15 cellular contexts compared by ENCODE assay signal in the genomic region with DNA sequence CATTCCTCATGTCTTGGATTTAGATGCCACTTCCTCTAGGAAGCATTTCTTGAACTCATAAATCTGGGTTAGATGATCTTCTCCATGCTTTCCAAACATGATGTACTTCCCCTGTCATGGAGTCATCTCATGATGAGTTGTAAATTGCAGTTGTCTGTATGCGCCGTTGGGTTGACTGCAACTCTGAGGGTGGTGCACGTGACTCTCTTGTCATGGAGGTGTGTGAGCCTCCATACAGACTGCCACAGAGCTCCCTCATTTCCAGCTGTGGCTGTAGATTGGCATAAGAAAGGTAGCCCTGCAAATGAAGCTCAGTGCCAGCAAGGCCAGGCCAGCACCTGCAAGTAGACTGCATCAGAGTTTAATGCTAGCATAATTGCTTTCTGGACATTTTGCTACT.
DNase-seq lines count a peak whose midpoint lies in the region; FAIRE-seq and TF ChIP-seq lines count a peak whose summit lies in the region.
"Had no signal": no experiment of that assay in that cellular context is flagged by ENCODE, and none has a peak within 500 bp of the region (broad histone marks: within the 10 kb centered on the region; RNA-seq: fewer than 3 reads in every experiment).

No MANE protein-coding gene starts in this region.

- no peak overlapping the region for H3K14ac ChIP-seq in H1 (ENCODE audit: insufficient read length)

- H2BK5ac ChIP-seq in H1 (ENCODE audit: low read depth, low read length), result no peak overlapping the region

- no peak overlapping the region for H3K4me3 Mint-ChIP-seq in activated naive CD8-positive, alpha-beta T cell treated with anti-CD3 and anti-CD28 coated beads for 36 hours
- H3K4me3 Mint-ChIP-seq: CD4-positive, alpha-beta T cell had no signal

- H3K4me2 ChIP-seq in BLaER1 treated with 17β-estradiol and CSF1 and Interleukin-3, amounts not matched to agents 10 nM and 100 nM, result peak overlapping the region in 9 of 11 experiments; percentile 54 to 78 (median 67); a peak in 10 of 22 replicates
- H3K4me2 ChIP-seq in H1 (ENCODE audit: insufficient read depth in 1 of 2, low read depth in 2 of 2, low read length in 2 of 2) (peak overlapping the region in 1 of 2 experiments; percentile 6; a peak in 1 of 4 replicates), osteoblast (ENCODE audit: insufficient read depth, low read length) (no peak overlapping the region)

- no peak overlapping the region for H3K23ac ChIP-seq in H1 (ENCODE audit: insufficient read length)

- peaks cover 17 to 64% (median 48%) of the 10 kb centered on the region in 11 experiments for H3K36me3 ChIP-seq in BLaER1 treated with 17β-estradiol and CSF1 and Interleukin-3, amounts not matched to agents 10 nM and 100 nM
- H3K36me3 ChIP-seq in H7 (replicated peaks; ENCODE audit: control insufficient read depth, insufficient read depth, low read length) (no peaks in the 10 kb centered on the region; the same call in none of the 2 replicates), H1 (ENCODE audit: control insufficient read depth in 2 of 4, insufficient read depth in 4 of 4, low read length in 3 of 4) (peaks cover 0 to 6% (median 0%) of the 10 kb centered on the region in 4 experiments; a peak in 3 of 8 replicates), osteoblast (ENCODE audit: insufficient read depth, low read length) (peaks cover 37% of the 10 kb centered on the region), Peyer's patch (peaks cover 0 to 7% (median 0%) of the 10 kb centered on the region in 3 donors)

- H3K79me2 ChIP-seq in H1 (ENCODE audit: control insufficient read depth in 1 of 2, insufficient read depth in 2 of 2, low read length in 2 of 2) (peaks cover 0 to 30% of the 10 kb centered on the region in 2 experiments; a peak in 2 of 4 replicates), osteoblast (ENCODE audit: insufficient read depth, low read length) (peaks cover 100% of the 10 kb centered on the region)

- H2BK12ac ChIP-seq in H1 (ENCODE audit: low read depth, low read length), result peak overlapping the region; percentile 31; the same call in 1 of the 2 replicates

- H3K4ac ChIP-seq in H1 (replicated peaks; ENCODE audit: insufficient read length, low read depth, low read length), result no peak overlapping the region

- FAIRE-seq in H1 (lab: Jason Lieb, UNC), result no peak
- FAIRE-seq: G401.6, GM12891 had no signal

- H3K9me3 ChIP-seq in BLaER1 treated with 17β-estradiol and CSF1 and Interleukin-3, amounts not matched to agents 10 nM and 100 nM (replicated peaks in 1 of 11), result no peaks in the 10 kb centered on the region
- no peaks in the 10 kb centered on the region for H3K9me3 ChIP-seq in H1 (ENCODE audit: insufficient read depth in 2 of 2, low read depth in 1 of 2, low read length in 1 of 2)
- no peaks in the 10 kb centered on the region for H3K9me3 ChIP-seq in osteoblast (ENCODE audit: low read depth, low read length)
- no peaks in the 10 kb centered on the region for H3K9me3 ChIP-seq in Peyer's patch

- no peak overlapping the region for H3K9ac ChIP-seq in BLaER1 treated with 17β-estradiol and CSF1 and Interleukin-3, amounts not matched to agents 10 nM and 100 nM
- H3K9ac ChIP-seq in H1 (replicated peaks in 1 of 4; ENCODE audit: extremely low read depth in 1 of 4, low read depth in 3 of 4, low read length in 3 of 4), result no peak overlapping the region

- no peak overlapping the region for H3K4me3 ChIP-seq in BLaER1 treated with 17β-estradiol and CSF1 and Interleukin-3, amounts not matched to agents 10 nM and 100 nM
- H3K4me3 ChIP-seq in H7 (ENCODE audit: insufficient read depth, low read depth, low read length) (no peak overlapping the region), H1 (ENCODE audit: extremely low read depth in 1 of 4, insufficient read depth in 2 of 4, low read depth in 3 of 4, low read length in 4 of 4) (peak overlapping the region in 1 of 4 experiments; percentile 4; a peak in 2 of 8 replicates), osteoblast (ENCODE audit: insufficient read depth, low read length) (no peak overlapping the region), Peyer's patch (no peak overlapping the region)

- no peak for TF ChIP-seq RAD21 in H1 (IDR thresholded peaks at IDR 0.05 in 1 of 2, conservative IDR thresholded peaks at IDR 0.05 in 1 of 2; ENCODE audit: low read depth in 2 of 2, low read length in 2 of 2)

- no peaks in the 10 kb centered on the region for H3K4me1 Mint-ChIP-seq in activated naive CD8-positive, alpha-beta T cell treated with anti-CD3 and anti-CD28 coated beads for 36 hours

- no peak overlapping the region for H4K8ac ChIP-seq in H1 (ENCODE audit: extremely low read depth, insufficient read depth, low read length)

- H4K91ac ChIP-seq in H1 (replicated peaks; ENCODE audit: insufficient read length, low read length), result no peak overlapping the region

- DNase-seq in H7, result peak; percentile 44
- DNase-seq in H1 (ENCODE audit: low read depth in 1 of 2, low spot score in 2 of 2), result no peak
- no peak for DNase-seq in osteoblast (ENCODE audit: insufficient read length, low spot score, missing footprints)
- DNase-seq in activated naive CD8-positive, alpha-beta T cell treated with anti-CD3 and anti-CD28 coated beads for 36 hours, result no peak
- no peak for DNase-seq in Peyer's patch
- no peak for DNase-seq in NCI-H2029 treated with DMSO at 0.1 percent for 48 hours (lab: John Stamatoyannopoulos, UW)
- DNase-seq: 8988T; ACHN; C1 segment of cervical spinal cord; CD4-positive, alpha-beta T cell; DMS79 had no signal

- H3K27ac ChIP-seq in BLaER1 treated with 17β-estradiol and CSF1 and Interleukin-3, amounts not matched to agents 10 nM and 100 nM, result 0 out of 22 replicates have a peak overlapping the region, but pooled peaks of 2 of the 11 experiments have one; percentile 7 to 52
- no peak overlapping the region for H3K27ac ChIP-seq in H1 (ENCODE audit: low read depth, low read length)
- peak overlapping the region; percentile 1 for H3K27ac ChIP-seq in osteoblast (ENCODE audit: low read depth, low read length)
- no peak overlapping the region for H3K27ac ChIP-seq in Peyer's patch
- H3K27ac ChIP-seq: HL-60 had no signal

- TF ChIP-seq CTCF in H1 (IDR thresholded peaks at IDR 0.05; ENCODE audit: control extremely low read depth in 1 of 3, insufficient read depth in 1 of 3, low read depth in 1 of 3, low read length in 3 of 3) (no peak), osteoblast (IDR thresholded peaks at IDR 0.05; ENCODE audit: extremely low read depth, low read depth, low read length) (no peak), Peyer's patch (IDR thresholded peaks at IDR 0.05) (no peak)

- H3K18ac ChIP-seq in H1 (ENCODE audit: extremely low read depth, low read length), result 0 out of 2 replicates have a peak overlapping the region, but pooled peaks have one; percentile 28

- no peak for TF ChIP-seq EP300 in H1 (IDR thresholded peaks at IDR 0.05; ENCODE audit: borderline replicate concordance in 1 of 2, low read depth in 2 of 2, low read length in 2 of 2)

- no peaks in the 10 kb centered on the region for H3K9me3 Mint-ChIP-seq in activated naive CD8-positive, alpha-beta T cell treated with anti-CD3 and anti-CD28 coated beads for 36 hours
- H3K9me3 Mint-ChIP-seq: CD4-positive, alpha-beta T cell had no signal

- CTCF ChIA-PET in H1 (lab: Charles Lee; ENCODE audit: partially characterized antibody), result interaction anchor here (0.7 to 1.7 kb wide), 5 partner anchors 8 to 694 kb away, joined by 3 to 5 read pairs (median 3); no protein-coding TSS in a partner anchor

- H3K27ac Mint-ChIP-seq in activated naive CD8-positive, alpha-beta T cell treated with anti-CD3 and anti-CD28 coated beads for 36 hours, result no peak overlapping the region
- H3K27ac Mint-ChIP-seq: CD4-positive, alpha-beta T cell had no signal

- H2AK5ac ChIP-seq in H1 (ENCODE audit: low read depth, low read length), result no peak overlapping the region

- no peak overlapping the region for H4K5ac ChIP-seq in H1 (ENCODE audit: insufficient read length, low read depth, low read length)

- H2BK20ac ChIP-seq in H1 (ENCODE audit: low read length), result no peak overlapping the region

- peaks cover 32 to 56% (median 40%) of the 10 kb centered on the region in 10 experiments for H3K4me1 ChIP-seq in BLaER1 treated with 17β-estradiol and CSF1 and Interleukin-3, amounts not matched to agents 10 nM and 100 nM
- peaks cover 7 to 31% (median 19%) of the 10 kb centered on the region in 4 experiments for H3K4me1 ChIP-seq in H1 (replicated peaks in 1 of 4; ENCODE audit: control insufficient read depth in 3 of 4, insufficient read depth in 4 of 4, low read length in 3 of 4)
- peaks cover 68% of the 10 kb centered on the region for H3K4me1 ChIP-seq in osteoblast (ENCODE audit: insufficient read depth, low read length)
- H3K4me1 ChIP-seq in Peyer's patch, result peaks cover 0 to 23% (median 3%) of the 10 kb centered on the region in 4 donors

- no peaks in the 10 kb centered on the region for H3K27me3 ChIP-seq in BLaER1 treated with 17β-estradiol and CSF1 and Interleukin-3, amounts not matched to agents 10 nM and 100 nM
- no peaks in the 10 kb centered on the region for H3K27me3 ChIP-seq in H7 (ENCODE audit: control insufficient read depth, insufficient read depth, low read length)
- no peaks in the 10 kb centered on the region for H3K27me3 ChIP-seq in H1 (replicated peaks in 1 of 4; ENCODE audit: control insufficient read depth in 3 of 4, extremely low read depth in 1 of 4, insufficient read depth in 3 of 4, low read length in 3 of 4)
- H3K27me3 ChIP-seq in osteoblast (ENCODE audit: insufficient read depth, low read length), result no peaks in the 10 kb centered on the region
- no peaks in the 10 kb centered on the region for H3K27me3 ChIP-seq in Peyer's patch

- POLR2A ChIA-PET in H1 (lab: Charles Lee; ENCODE audit: partially characterized antibody), result no interaction called here

- WGBS in H1 (ENCODE audit: extremely low coverage in 1 of 2, insufficient coverage in 1 of 2, insufficient read length in 1 of 2, insufficient replicate concordance in 2 of 2, low coverage in 1 of 2, low lambda C conversion rate in 2 of 2, missing lambda C conversion rate in 1 of 2), 2 experiments, result 76% methylated on average over 3 of the region's 3 CpGs; no CpG with 5 or more reads in 1 of the 2 experiments

- H2BK15ac ChIP-seq in H1 (ENCODE audit: low read length), result 0 out of 2 replicates have a peak overlapping the region, but pooled peaks have one; percentile 8

- peaks cover 4% of the 10 kb centered on the region for H3K79me1 ChIP-seq in H1 (ENCODE audit: low read depth, low read length)

- H4K20me1 ChIP-seq in BLaER1 treated with 17β-estradiol and CSF1 and Interleukin-3, amounts not matched to agents 10 nM and 100 nM, result peaks cover 5 to 100% (median 62%) of the 10 kb centered on the region in 11 experiments; a peak in 19 of 22 replicates
- H4K20me1 ChIP-seq in H1 (replicated peaks in 1 of 2; ENCODE audit: control insufficient read depth in 1 of 2, insufficient read depth in 2 of 2, low read length in 2 of 2) (peaks cover 0 to 2% of the 10 kb centered on the region in 2 experiments), osteoblast (ENCODE audit: insufficient read depth, low read length) (peaks cover 42% of the 10 kb centered on the region)

- TF ChIP-seq POLR2A in H1 (IDR thresholded peaks at IDR 0.05; ENCODE audit: control extremely low read depth in 1 of 2, low read depth in 2 of 2, low read length in 2 of 2) (no peak), Peyer's patch (IDR thresholded peaks at IDR 0.05) (no peak)

- H2BK120ac ChIP-seq in H1 (replicated peaks; ENCODE audit: low read depth, low read length), result no peak overlapping the region

- no peaks in the 10 kb centered on the region for H3K36me3 Mint-ChIP-seq in activated naive CD8-positive, alpha-beta T cell treated with anti-CD3 and anti-CD28 coated beads for 36 hours

- H2AFZ ChIP-seq in H1 (ENCODE audit: low read length) (no peak overlapping the region), osteoblast (ENCODE audit: low read length) (no peak overlapping the region)

- no peaks in the 10 kb centered on the region; the same call in 1 of the 2 replicates for H3K23me2 ChIP-seq in H1 (ENCODE audit: low read depth, low read length)

- H3K27me3 Mint-ChIP-seq in activated naive CD8-positive, alpha-beta T cell treated with anti-CD3 and anti-CD28 coated beads for 36 hours, result peaks cover 14% of the 10 kb centered on the region

- no peak overlapping the region for H3K56ac ChIP-seq in H1 (replicated peaks; ENCODE audit: insufficient read length, low read depth, low read length)
